24 cellular contexts compared by ENCODE assay signal in the genomic region with DNA sequence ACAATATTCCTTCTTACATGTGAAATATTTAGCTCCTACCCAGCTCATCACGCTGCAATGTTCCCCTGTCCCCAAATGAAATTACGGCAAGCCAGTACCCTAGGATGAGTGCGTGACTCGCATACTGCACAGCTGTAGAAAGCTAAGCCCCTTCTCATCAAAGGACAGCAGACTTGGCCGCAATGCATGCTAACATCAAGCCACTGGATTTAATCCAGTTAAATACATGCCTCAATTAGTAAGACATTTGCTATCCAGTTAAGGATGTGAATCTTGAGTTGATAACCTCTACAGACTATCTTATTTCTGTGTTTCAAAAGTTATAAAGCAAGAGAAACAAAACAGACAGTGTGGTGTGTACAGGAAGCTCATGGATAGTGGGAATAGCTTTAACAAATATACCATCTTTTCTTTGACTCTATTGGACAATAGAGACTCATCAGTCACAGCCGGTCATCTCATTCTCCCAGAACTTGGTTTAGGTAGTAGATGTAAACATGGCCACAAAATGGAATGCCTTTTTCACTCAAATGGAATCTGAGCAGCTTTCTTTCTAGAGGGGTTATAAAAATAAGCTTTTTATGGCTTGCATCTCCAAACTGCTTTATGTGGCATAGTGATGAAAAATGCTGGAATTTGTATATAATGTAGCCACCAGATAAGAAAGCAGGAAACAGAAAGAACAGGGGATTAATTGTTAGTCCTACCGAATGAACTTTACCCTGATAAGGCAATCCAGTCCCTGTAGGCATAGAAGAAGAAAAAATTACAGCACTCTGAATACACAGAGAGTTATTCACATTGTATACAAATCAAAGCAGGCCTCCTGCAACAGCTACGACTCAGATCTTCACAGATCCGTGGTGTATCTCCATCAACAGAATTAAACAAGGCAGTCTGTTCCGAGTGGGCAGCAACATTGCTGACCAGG.
DNase-seq lines count a peak whose midpoint lies in the region; ATAC-seq and TF ChIP-seq lines count a peak whose summit lies in the region.
"Had no signal": no experiment of that assay in that cellular context is flagged by ENCODE, and none has a peak within 500 bp of the region (broad histone marks: within the 10 kb centered on the region; RNA-seq: fewer than 3 reads in every experiment).

No MANE protein-coding gene starts in this region.

- H3K36me3 ChIP-seq in mesenchymal stem cell (ENCODE audit: control insufficient read depth in 1 of 2, insufficient read depth in 2 of 2, low read depth in 1 of 2, low read length in 2 of 2) = no peaks in the 10 kb centered on the region
- H3K36me3 ChIP-seq in CD8-positive, alpha-beta memory T cell (ENCODE audit: insufficient read depth, low read length) = no peaks in the 10 kb centered on the region
- H3K36me3 ChIP-seq: breast epithelium, heart left ventricle, neural progenitor cell, transverse colon had no signal

- peak overlapping the region; percentile 71 for H2BK15ac ChIP-seq in mesenchymal stem cell (ENCODE audit: low read depth, poor library complexity, severe bottlenecking)

- no peaks in the 10 kb centered on the region for H3K9me3 Mint-ChIP-seq in chondrocyte (ENCODE audit: low read depth)
- no peaks in the 10 kb centered on the region for H3K9me3 Mint-ChIP-seq in CD8-positive, alpha-beta memory T cell
- H3K9me3 Mint-ChIP-seq: activated CD8-positive, alpha-beta T cell treated with anti-CD3 and anti-CD28 coated beads for 36 hours; neural progenitor cell; WTC11 had no signal

- TF ChIP-seq CTCF in AG04449 (IDR thresholded peaks at IDR 0.05; ENCODE audit: insufficient read depth, low read length, missing control alignments) (no peak), chondrocyte (IDR thresholded peaks at IDR 0.05) (no peak)

- H3K4me1 Mint-ChIP-seq in chondrocyte (ENCODE audit: low read depth) = peaks cover 9% of the 10 kb centered on the region
- no peaks in the 10 kb centered on the region for H3K4me1 Mint-ChIP-seq in CD8-positive, alpha-beta memory T cell

- no peak overlapping the region for H3K4me3 Mint-ChIP-seq in chondrocyte (ENCODE audit: unreplicated experiment)
- no peak overlapping the region for H3K4me3 Mint-ChIP-seq in CD8-positive, alpha-beta memory T cell
- H3K4me3 Mint-ChIP-seq: activated CD8-positive, alpha-beta T cell treated with anti-CD3 and anti-CD28 coated beads for 36 hours; neural progenitor cell; WTC11 had no signal

- no peaks in the 10 kb centered on the region for H3K27me3 Mint-ChIP-seq in chondrocyte (ENCODE audit: low read depth)
- peaks cover 2% of the 10 kb centered on the region in 2 donors for H3K27me3 Mint-ChIP-seq in CD8-positive, alpha-beta memory T cell

- H3K23ac ChIP-seq in mesenchymal stem cell (ENCODE audit: low read length in 2 of 2) = no peak overlapping the region

- no peak overlapping the region for H3K14ac ChIP-seq in mesenchymal stem cell (ENCODE audit: low read length in 2 of 2)

- TF ChIP-seq POLR2A in GM18505 (IDR thresholded peaks at IDR 0.05; ENCODE audit: borderline replicate concordance, extremely low read depth, insufficient read depth, insufficient read length) = no peak

- H3K27ac Mint-ChIP-seq in chondrocyte (ENCODE audit: unreplicated experiment) = peak overlapping the region; percentile 9
- no peak overlapping the region for H3K27ac Mint-ChIP-seq in CD8-positive, alpha-beta memory T cell
- H3K27ac Mint-ChIP-seq: activated CD8-positive, alpha-beta T cell treated with anti-CD3 and anti-CD28 coated beads for 36 hours; activated naive CD4-positive, alpha-beta T cell treated with anti-CD3 and anti-CD28 coated beads, Interleukin-2, amount 50 U/mL, for 72 hours; neural progenitor cell; WTC11 had no signal

- ATAC-seq in GM18505 (IDR thresholded peaks at IDR 0.05; ENCODE audit: unreplicated experiment) (no peak), GM18498 (IDR thresholded peaks at IDR 0.05; ENCODE audit: unreplicated experiment) (no peak)
- ATAC-seq: activated CD8-positive, alpha-beta T cell treated with anti-CD3 and anti-CD28 coated beads for 36 hours; activated naive CD4-positive, alpha-beta T cell treated with anti-CD3 and anti-CD28 coated beads, Interleukin-2, amount 50 U/mL, for 72 hours; heart left ventricle; WTC11 had no signal

- peak overlapping the region in 1 of 2 experiments; percentile 24 for H3K4ac ChIP-seq in mesenchymal stem cell (ENCODE audit: low read depth in 1 of 2, low read length in 2 of 2)

- no peaks in the 10 kb centered on the region for H3K36me3 Mint-ChIP-seq in chondrocyte (ENCODE audit: low read depth)
- peaks cover 0 to 2% (median 1%) of the 10 kb centered on the region in 3 donors for H3K36me3 Mint-ChIP-seq in CD8-positive, alpha-beta memory T cell
- H3K36me3 Mint-ChIP-seq: activated naive CD4-positive, alpha-beta T cell treated with anti-CD3 and anti-CD28 coated beads, Interleukin-2, amount 50 U/mL, for 72 hours; WTC11 had no signal

- H3K27ac ChIP-seq in mesenchymal stem cell (ENCODE audit: low read length, poor library complexity, severe bottlenecking) = peak overlapping the region; percentile 47
- no peak overlapping the region for H3K27ac ChIP-seq in CD8-positive, alpha-beta memory T cell (ENCODE audit: low read depth, low read length)
- H3K27ac ChIP-seq: breast epithelium, GM23248, heart left ventricle, neural progenitor cell, transverse colon had no signal

- 44% methylated on average over 8 of the region's 10 CpGs for WGBS in mesenchymal stem cell

- DNase-seq in AG04449 (ENCODE audit: low read depth, low spot score) = peak; percentile 45
- peak; percentile 23 for DNase-seq in LoVo (ENCODE audit: low spot score)
- DNase-seq in chondrocyte (ENCODE audit: low spot score) = no peak
- peak; percentile 61 for DNase-seq in mesenchymal stem cell
- no peak for DNase-seq in CD8-positive, alpha-beta memory T cell
- DNase-seq in NCI-H524 (lab: John Stamatoyannopoulos, UW) = no peak
- DNase-seq: activated CD8-positive, alpha-beta T cell treated with anti-CD3 and anti-CD28 coated beads for 36 hours; activated T-cell treated with anti-CD3 and anti-CD28 coated beads, Interleukin-2, amount 50 U/mL, for 48 hours; C1 segment of cervical spinal cord; dermis blood vessel endothelial cell; GM23248; heart left ventricle; KBM-7; NCI-H1048; SHP77; stimulated activated naive CD4-positive, alpha-beta T cell; T-helper 2 cell; transverse colon had no signal

- H3K9ac ChIP-seq in mesenchymal stem cell (ENCODE audit: low read length) = no peak overlapping the region
- H3K9ac ChIP-seq: GM23248, neural progenitor cell had no signal

- H3K18ac ChIP-seq in mesenchymal stem cell (ENCODE audit: low read depth in 1 of 2, low read length in 2 of 2) = peak overlapping the region; percentile 58 to 76

- no peak overlapping the region for H2AFZ ChIP-seq in mesenchymal stem cell (ENCODE audit: low read depth, low read length)
- H2AFZ ChIP-seq: GM23248, neural progenitor cell had no signal

- H2BK12ac ChIP-seq in mesenchymal stem cell (ENCODE audit: low read length in 2 of 2) = peak overlapping the region; percentile 68 to 95

- H2BK5ac ChIP-seq in mesenchymal stem cell (ENCODE audit: low read depth, low read length, poor library complexity, severe bottlenecking) = no peak overlapping the region

- peak overlapping the region; percentile 57 for H2AK5ac ChIP-seq in mesenchymal stem cell (ENCODE audit: low read length, severe bottlenecking)

- no peak overlapping the region for H2BK120ac ChIP-seq in mesenchymal stem cell (ENCODE audit: low read depth, low read length)

- H3K79me1 ChIP-seq in mesenchymal stem cell (replicated peaks; ENCODE audit: low read length, poor library complexity, severe bottlenecking) = peaks cover 14% of the 10 kb centered on the region

- POLR2A ChIA-PET in AG04449 (lab: Yijun Ruan, JAX) = interaction anchor here (1.0 kb wide), 1 partner anchor 14 kb away, joined by 3 read pairs; no protein-coding TSS in a partner anchor
- POLR2A ChIA-PET in CD8-positive, alpha-beta memory T cell (lab: Charles Lee) = no interaction called here

- CTCF ChIA-PET in AG04449 (lab: Yijun Ruan, JAX) = interaction anchor here (1.0 to 2.7 kb wide), 6 partner anchors 10 to 223 kb away, joined by 3 to 12 read pairs (median 5); no protein-coding TSS in a partner anchor
- CTCF ChIA-PET in CD8-positive, alpha-beta memory T cell (lab: Charles Lee) = no interaction called here

- peak overlapping the region; percentile 55 for H4K8ac ChIP-seq in mesenchymal stem cell (ENCODE audit: low read length)

- no peak overlapping the region for H3K4me2 ChIP-seq in mesenchymal stem cell (ENCODE audit: low read length, poor library complexity, severe bottlenecking)
- H3K4me2 ChIP-seq: neural progenitor cell had no signal

- no peak overlapping the region for H3K4me3 ChIP-seq in AG04449 (ENCODE audit: low read depth, low read length)
- no peak overlapping the region for H3K4me3 ChIP-seq in mesenchymal stem cell (ENCODE audit: insufficient read depth in 1 of 2, low read depth in 1 of 2, low read length in 2 of 2)
- no peak overlapping the region for H3K4me3 ChIP-seq in CD8-positive, alpha-beta memory T cell (ENCODE audit: low read length)
- H3K4me3 ChIP-seq: breast epithelium, GM23248, heart left ventricle, neural progenitor cell, transverse colon had no signal

- H3K4me1 ChIP-seq in mesenchymal stem cell (ENCODE audit: control insufficient read depth, insufficient read depth, low read depth, low read length) = peaks cover 3% of the 10 kb centered on the region
- H3K4me1 ChIP-seq in CD8-positive, alpha-beta memory T cell (ENCODE audit: insufficient read depth, low read length) = no peaks in the 10 kb centered on the region
- H3K4me1 ChIP-seq: breast epithelium had no signal

- peak overlapping the region; percentile 65 for H4K91ac ChIP-seq in mesenchymal stem cell (ENCODE audit: low read length)

- no peaks in the 10 kb centered on the region for H3K27me3 ChIP-seq in mesenchymal stem cell (ENCODE audit: control insufficient read depth in 1 of 2, insufficient read depth in 1 of 2, low read length in 2 of 2)
- H3K27me3 ChIP-seq in CD8-positive, alpha-beta memory T cell (ENCODE audit: insufficient read depth, low read length, poor library complexity, severe bottlenecking) = no peaks in the 10 kb centered on the region
- H3K27me3 ChIP-seq: breast epithelium, heart left ventricle, neural progenitor cell, transverse colon had no signal

- no peaks in the 10 kb centered on the region for H3K9me3 ChIP-seq in mesenchymal stem cell (ENCODE audit: control insufficient read depth, low read length)
- no peaks in the 10 kb centered on the region for H3K9me3 ChIP-seq in CD8-positive, alpha-beta memory T cell (ENCODE audit: low read length)
- H3K9me3 ChIP-seq: breast epithelium, heart left ventricle, transverse colon had no signal

Comparison
In these comparisons a context has a peak if more than half of its experiments do, and no peak if none do; other contexts are left out.
1. DNase-seq: peak in AG04449 (single experiment), LoVo (single experiment) and mesenchymal stem cell (single experiment); none in chondrocyte (single experiment), CD8-positive, alpha-beta memory T cell (0 of 5) and NCI-H524 (0 of 2).